25 cellular contexts compared by ENCODE assay signal in genomic region chr9:82890865-82891264, GRCh38.
"Had no signal": no experiment of that assay in that cellular context is flagged by ENCODE, and none has a peak within 500 bp of the region (broad histone marks: within the 10 kb centered on the region; RNA-seq: fewer than 3 reads in every experiment).

No MANE protein-coding gene starts in this region.

- H3K27ac ChIP-seq: stomach, thyroid gland, upper lobe of left lung had no signal

- H3K9me3 Mint-ChIP-seq: activated naive CD4-positive, alpha-beta T cell treated with anti-CD3 and anti-CD28 coated beads, Interleukin-2, amount 50 U/mL, for 24 hours; activated naive CD8-positive, alpha-beta T cell treated with anti-CD3 and anti-CD28 coated beads, Interleukin-2, amount 50 U/mL, for 24 hours; activated T-helper 2 cell treated with anti-CD3 and anti-CD28 coated beads, Interferon-gamma antibody, Interleukin-2, Interleukin-4, amounts not matched to agents 10 μg/mL and 5 μg/mL and 100 μg/mL, durations not matched to agents 14 hours and 24 hours and 36 hours; nephron; T-helper 2 cell treated with Interferon-gamma antibody and Interleukin-4, amounts not matched to agents 5 μg/mL and 100 μg/mL, for 36 hours had no signal

- H3K4me1 ChIP-seq: stomach, thyroid gland, upper lobe of left lung had no signal

- H3K4me1 Mint-ChIP-seq: activated CD4-positive, alpha-beta T cell treated with anti-CD3 and anti-CD28 coated beads for 36 hours; activated CD8-positive, alpha-beta memory T cell treated with anti-CD3 and anti-CD28 coated beads, Interleukin-2, amount 10 ng/mL, durations not matched to agents 7 days and 5 days; activated naive CD4-positive, alpha-beta T cell treated with anti-CD3 and anti-CD28 coated beads, Interleukin-2, amount 50 U/mL, for 24 hours; activated naive CD8-positive, alpha-beta T cell treated with anti-CD3 and anti-CD28 coated beads, Interleukin-2, amount 50 U/mL, for 24 hours; stimulated activated effector memory CD8-positive, alpha-beta T cell treated with anti-CD3 and anti-CD28 coated beads, Interleukin-12 subunit alpha, Interleukin-12 subunit beta, amount 100 ng/mL, for 72 hours had no signal

- H3K27ac Mint-ChIP-seq: activated CD4-positive, alpha-beta T cell treated with anti-CD3 and anti-CD28 coated beads for 36 hours; activated CD8-positive, alpha-beta memory T cell treated with anti-CD3 and anti-CD28 coated beads, Interleukin-2, amount 10 ng/mL, durations not matched to agents 7 days and 5 days; activated CD8-positive, alpha-beta T cell treated with anti-CD3 and anti-CD28 coated beads, Interleukin-2, amount 10 ng/mL, durations not matched to agents 7 days and 5 days; activated naive CD4-positive, alpha-beta T cell treated with anti-CD3 and anti-CD28 coated beads, Interleukin-2, amount 50 U/mL, for 24 hours; activated naive CD8-positive, alpha-beta T cell treated with anti-CD3 and anti-CD28 coated beads, Interleukin-2, amount 50 U/mL, for 24 hours; activated T-helper 2 cell treated with anti-CD3 and anti-CD28 coated beads, Interferon-gamma antibody, Interleukin-2, Interleukin-4, amounts not matched to agents 10 μg/mL and 5 μg/mL and 100 μg/mL, durations not matched to agents 14 hours and 24 hours and 36 hours; nephron; stimulated activated effector memory CD8-positive, alpha-beta T cell treated with anti-CD3 and anti-CD28 coated beads, Interleukin-12 subunit alpha, Interleukin-12 subunit beta, amount 100 ng/mL, for 72 hours; T-helper 2 cell treated with Interferon-gamma antibody and Interleukin-4, amounts not matched to agents 5 μg/mL and 100 μg/mL, for 36 hours had no signal

- ATAC-seq: activated CD4-positive, alpha-beta T cell treated with anti-CD3 and anti-CD28 coated beads for 36 hours; activated CD8-positive, alpha-beta memory T cell treated with anti-CD3 and anti-CD28 coated beads, Interleukin-2, amount 10 ng/mL, durations not matched to agents 7 days and 5 days; activated CD8-positive, alpha-beta T cell treated with anti-CD3 and anti-CD28 coated beads, Interleukin-2, amount 10 ng/mL, durations not matched to agents 7 days and 5 days; activated naive CD8-positive, alpha-beta T cell treated with anti-CD3 and anti-CD28 coated beads, Interleukin-2, amount 50 U/mL, for 24 hours; esophagus mucosa; left lobe of liver; sciatic nerve; stimulated activated effector memory CD8-positive, alpha-beta T cell treated with anti-CD3 and anti-CD28 coated beads, Interleukin-12 subunit alpha, Interleukin-12 subunit beta, amount 100 ng/mL, for 72 hours had no signal

- DNase-seq: activated CD4-positive, alpha-beta T cell treated with anti-CD3 and anti-CD28 coated beads for 36 hours; activated CD4-positive, CD25-positive, alpha-beta regulatory T cell; activated CD8-positive, alpha-beta memory T cell treated with anti-CD3 and anti-CD28 coated beads, Interleukin-2, amount 10 ng/mL, durations not matched to agents 7 days and 5 days; activated CD8-positive, alpha-beta T cell treated with anti-CD3 and anti-CD28 coated beads, Interleukin-2, amount 10 ng/mL, durations not matched to agents 7 days and 5 days; activated naive CD8-positive, alpha-beta T cell treated with anti-CD3 and anti-CD28 coated beads, Interleukin-2, amount 50 U/mL, for 24 hours; activated T-cell treated with anti-CD3 and anti-CD28 coated beads, Interleukin-2, amount 50 U/mL, for 48 hours; amygdala; central memory CD4-positive, alpha-beta T cell; head of caudate nucleus; posterior cingulate gyrus; small intestine; stimulated activated CD4-positive, alpha-beta T cell treated with anti-CD3 and anti-CD28 coated beads, Interleukin-4, amount 100 ng/mL, for 24 hours; stomach; thyroid gland; upper lobe of left lung had no signal

- H3K4me3 Mint-ChIP-seq: activated CD4-positive, alpha-beta T cell treated with anti-CD3 and anti-CD28 coated beads for 36 hours; activated CD8-positive, alpha-beta memory T cell treated with anti-CD3 and anti-CD28 coated beads, Interleukin-2, amount 10 ng/mL, durations not matched to agents 7 days and 5 days; activated CD8-positive, alpha-beta T cell treated with anti-CD3 and anti-CD28 coated beads, Interleukin-2, amount 10 ng/mL, durations not matched to agents 7 days and 5 days; activated naive CD4-positive, alpha-beta T cell treated with anti-CD3 and anti-CD28 coated beads, Interleukin-2, amount 50 U/mL, for 24 hours; activated naive CD8-positive, alpha-beta T cell treated with anti-CD3 and anti-CD28 coated beads, Interleukin-2, amount 50 U/mL, for 24 hours; nephron; stimulated activated effector memory CD8-positive, alpha-beta T cell treated with anti-CD3 and anti-CD28 coated beads, Interleukin-12 subunit alpha, Interleukin-12 subunit beta, amount 100 ng/mL, for 72 hours; T-helper 2 cell treated with Interferon-gamma antibody and Interleukin-4, amounts not matched to agents 5 μg/mL and 100 μg/mL, for 36 hours had no signal

- H3K9me3 ChIP-seq: stomach, thyroid gland, upper lobe of left lung had no signal

- FAIRE-seq: endothelial cell of umbilical vein, small intestine had no signal

- H3K27me3 Mint-ChIP-seq: activated CD4-positive, alpha-beta T cell treated with anti-CD3 and anti-CD28 coated beads for 36 hours; activated CD8-positive, alpha-beta memory T cell treated with anti-CD3 and anti-CD28 coated beads, Interleukin-2, amount 10 ng/mL, durations not matched to agents 7 days and 5 days; activated naive CD4-positive, alpha-beta T cell treated with anti-CD3 and anti-CD28 coated beads, Interleukin-2, amount 50 U/mL, for 24 hours; activated naive CD8-positive, alpha-beta T cell treated with anti-CD3 and anti-CD28 coated beads, Interleukin-2, amount 50 U/mL, for 24 hours had no signal

- H3K27me3 ChIP-seq: stomach, thyroid gland, upper lobe of left lung had no signal

- H3K4me3 ChIP-seq: lung, stomach, thyroid gland, upper lobe of left lung had no signal

- H3K36me3 ChIP-seq: stomach, thyroid gland, upper lobe of left lung had no signal

- H3K36me3 Mint-ChIP-seq: activated CD8-positive, alpha-beta memory T cell treated with anti-CD3 and anti-CD28 coated beads, Interleukin-2, amount 10 ng/mL, durations not matched to agents 7 days and 5 days; activated naive CD4-positive, alpha-beta T cell treated with anti-CD3 and anti-CD28 coated beads, Interleukin-2, amount 50 U/mL, for 24 hours; stimulated activated effector memory CD8-positive, alpha-beta T cell treated with anti-CD3 and anti-CD28 coated beads, Interleukin-12 subunit alpha, Interleukin-12 subunit beta, amount 100 ng/mL, for 72 hours had no signal
